17 cellular contexts compared by ENCODE assay signal in genomic region chr10:17905491-17905890, GRCh38. TPM values are rescaled to one million over a fixed set of nuclear protein-coding genes. Genes with fewer than 3 reads are reported as not detected.
A peak's percentile ranks its signal among the peaks of the same experiment; 100 is the strongest.
DNase-seq lines count a peak whose midpoint lies in the region; ATAC-seq and TF ChIP-seq lines count a peak whose summit lies in the region.
"Had no signal": no experiment of that assay in that cellular context is flagged by ENCODE, and none has a peak within 500 bp of the region (broad histone marks: within the 10 kb centered on the region; RNA-seq: fewer than 3 reads in every experiment).

No MANE protein-coding gene starts in this region.

- H3K4me3 ChIP-seq in RWPE2 (ENCODE audit: severe bottlenecking), result no peak overlapping the region
- H3K4me3 ChIP-seq in epithelial cell of esophagus (ENCODE audit: low read length), result no peak overlapping the region

- TF ChIP-seq CTCF in RWPE2 (IDR thresholded peaks at IDR 0.05; ENCODE audit: poor library complexity, severe bottlenecking) (no peak), epithelial cell of esophagus (IDR thresholded peaks at IDR 0.05; ENCODE audit: insufficient read depth, low read depth, low read length, missing control alignments) (no peak), omental fat pad (IDR thresholded peaks at IDR 0.05) (no peak)

- H3K27ac ChIP-seq in RWPE2 (ENCODE audit: poor library complexity, severe bottlenecking), result peak overlapping the region; percentile 16
- H3K27ac ChIP-seq: HL-60 had no signal

- intact Hi-C loops in left ventricle myocardium superior (cut with micrococcal nuclease), result no loop called here

- no peaks in the 10 kb centered on the region for H3K36me3 ChIP-seq in RWPE2 (ENCODE audit: low read depth)

- DNase-seq in ELR (ENCODE audit: low read depth) (peak; percentile 35), RWPE2 (ENCODE audit: low spot score) (no peak), epithelial cell of esophagus (ENCODE audit: low read depth) (peak; percentile 43), omental fat pad (ENCODE audit: low spot score) (no peak), SHP77 (lab: John Stamatoyannopoulos, UW) (no peak), left ventricle myocardium superior (no peak)
- DNase-seq: AML-193; DMS 273 treated with DMSO at 0.1 percent for 48 hours; H9; MV-4-11; NCI-H1417; NCI-H2029; NCI-H2171; NCI-H446 treated with DMSO at 0.1 percent for 48 hours; NK-92 treated with Interleukin-12 subunit alpha and Interleukin-12 subunit beta, amount 100 ng/mL, for 24 hours had no signal

- no peaks in the 10 kb centered on the region for H3K27me3 ChIP-seq in RWPE2 (ENCODE audit: insufficient read depth, poor library complexity, severe bottlenecking)

- H3K9me3 ChIP-seq in RWPE2 (ENCODE audit: severe bottlenecking), result no peaks in the 10 kb centered on the region

- H3K4me1 ChIP-seq in RWPE2 (ENCODE audit: insufficient read depth, poor library complexity, severe bottlenecking), result peaks cover 13% of the 10 kb centered on the region

- ATAC-seq in RWPE2 (ENCODE audit: low read depth) (peak; percentile 91), omental fat pad (ENCODE audit: low FRiP score) (peak; percentile 82), GM21367 (IDR thresholded peaks at IDR 0.05; ENCODE audit: unreplicated experiment) (no peak), left ventricle myocardium superior (no peak)

RNA-seq across cellular contexts. Expression of gene SLC39A12, which starts 46.2 kb away (rescaled TPM):
- total RNA-seq in omental fat pad (under 1 TPM in 3 of 4 donors, not detected in 1; 0.44 to 0.56 (median 0.47) TPM), left ventricle myocardium superior (not detected)
- total RNA-seq: H9 had no signal

Comparison
In these comparisons a context has a peak if more than half of its experiments do, and no peak if none do; other contexts are left out.
1. DNase-seq: peak in ELR (single experiment) and epithelial cell of esophagus (single experiment); none in RWPE2 (single experiment), omental fat pad (single experiment), SHP77 (0 of 2) and left ventricle myocardium superior (single experiment).
2. ATAC-seq: peak in RWPE2 (single experiment) and omental fat pad (single experiment); none in GM21367 (single experiment) and left ventricle myocardium superior (single experiment).